ENCODE assay signal across 18 cellular contexts in the genomic region with DNA sequence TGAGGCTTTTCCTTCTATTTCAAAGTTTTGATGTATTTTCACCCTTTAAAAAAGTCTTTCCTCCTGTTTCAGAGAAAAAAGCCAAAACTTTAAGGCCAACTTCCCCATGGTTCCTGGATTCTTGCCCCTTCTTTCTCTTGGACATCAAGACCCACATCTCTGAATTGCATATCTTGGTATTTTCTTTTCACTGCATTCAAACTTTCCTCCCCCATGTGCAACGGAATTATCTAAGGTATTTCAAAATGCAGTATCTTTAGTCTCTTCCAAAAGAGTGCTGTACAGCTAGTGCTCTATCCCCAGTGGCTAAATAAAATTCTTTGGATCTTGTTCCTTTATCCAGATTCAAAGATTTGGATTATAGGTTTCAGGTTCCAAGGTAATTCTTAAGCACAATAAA.
"Had no signal": no experiment of that assay in that cellular context is flagged by ENCODE, and none has a peak within 500 bp of the region (broad histone marks: within the 10 kb centered on the region; RNA-seq: fewer than 3 reads in every experiment).

No MANE protein-coding gene starts in this region.

- DNase-seq: activated CD4-positive, CD25-positive, alpha-beta regulatory T cell treated with anti-CD3 and anti-CD28 coated beads, Interleukin-2, amount 50 U/mL, for 72 hours; activated gamma-delta T cell; amniotic stem cell; caudate nucleus; heart left ventricle; naive thymus-derived CD8-positive, alpha-beta T cell; spleen; stimulated activated CD4-positive, alpha-beta T cell treated with anti-CD3 and anti-CD28 coated beads, Interleukin-4, amount 100 ng/mL, for 4 hours; stimulated activated naive CD4-positive, alpha-beta T cell; substantia nigra; T-helper 17 cell; transverse colon had no signal

- H3K27me3 ChIP-seq: heart left ventricle, transverse colon, uterus had no signal

- H3K79me2 ChIP-seq: parathyroid adenoma had no signal

- H3K36me3 Mint-ChIP-seq: activated naive CD4-positive, alpha-beta T cell treated with anti-CD3 and anti-CD28 coated beads, Interleukin-2, amount 50 U/mL, for 24 hours; memory B cell; naive thymus-derived CD8-positive, alpha-beta T cell had no signal

- H3K9me3 ChIP-seq: heart left ventricle, spleen, transverse colon, uterus had no signal

- H3K4me1 Mint-ChIP-seq: activated naive CD4-positive, alpha-beta T cell treated with anti-CD3 and anti-CD28 coated beads, Interleukin-2, amount 50 U/mL, for 24 hours; memory B cell; T-helper 17 cell had no signal

- H3K27ac Mint-ChIP-seq: activated naive CD4-positive, alpha-beta T cell treated with anti-CD3 and anti-CD28 coated beads, Interleukin-2, amount 50 U/mL, for 24 hours; memory B cell; naive thymus-derived CD8-positive, alpha-beta T cell; T-helper 17 cell had no signal

- H3K9me3 Mint-ChIP-seq: activated naive CD4-positive, alpha-beta T cell treated with anti-CD3 and anti-CD28 coated beads, Interleukin-2, amount 50 U/mL, for 24 hours; naive thymus-derived CD8-positive, alpha-beta T cell had no signal

- H3K9ac ChIP-seq: parathyroid adenoma had no signal

- H3K4me3 Mint-ChIP-seq: activated naive CD4-positive, alpha-beta T cell treated with anti-CD3 and anti-CD28 coated beads, Interleukin-2, amount 50 U/mL, for 24 hours; memory B cell; naive thymus-derived CD8-positive, alpha-beta T cell; T-helper 17 cell had no signal

- H3K36me3 ChIP-seq: heart left ventricle, spleen, transverse colon, uterus had no signal

- H3K27ac ChIP-seq: parathyroid adenoma, spleen, VCaP had no signal

- H2AFZ ChIP-seq: parathyroid adenoma had no signal

- H3K4me1 ChIP-seq: parathyroid adenoma, spleen, transverse colon, uterus had no signal

- H3K4me3 ChIP-seq: heart left ventricle, spleen, transverse colon, uterus had no signal

- FAIRE-seq: frontal cortex had no signal

- ATAC-seq: naive thymus-derived CD8-positive, alpha-beta T cell; T-helper 17 cell had no signal
